Comparison of ENCODE assay signal across 12 cellular contexts in genomic region chr2:68127358-68128242, GRCh38. TPM values are rescaled to one million over a fixed set of nuclear protein-coding genes. Genes with fewer than 3 reads are reported as not detected.
DNase-seq lines count a peak whose midpoint lies in the region; ATAC-seq lines count a peak whose summit lies in the region.
"Had no signal": no experiment of that assay in that cellular context is flagged by ENCODE, and none has a peak within 500 bp of the region (broad histone marks: within the 10 kb centered on the region; RNA-seq: fewer than 3 reads in every experiment).

No MANE protein-coding gene starts in this region.

- H3K79me2 ChIP-seq in GM23248 (ENCODE audit: insufficient read depth): no peaks in the 10 kb centered on the region

- no peaks in the 10 kb centered on the region for H3F3A ChIP-seq in GM23248 (ENCODE audit: insufficient read depth)

- H2AFZ ChIP-seq in GM23248: no peak overlapping the region

- peaks cover 6% of the 10 kb centered on the region for H3K4me1 ChIP-seq in GM23248 (ENCODE audit: insufficient read depth)

- no peak overlapping the region for H3K9ac ChIP-seq in GM23248

- H3K4me2 ChIP-seq in GM23248 (ENCODE audit: unreplicated experiment): no peak overlapping the region

- H3K9me2 ChIP-seq in GM23248 (ENCODE audit: insufficient read depth): no peaks in the 10 kb centered on the region

- WGBS in GM23248 (ENCODE audit: low coverage in 1 of 2, low lambda C conversion rate in 2 of 2, missing lambda C conversion rate in 2 of 2), 2 experiments: 68 to 73% methylated on average over 2 of the region's 2 CpGs

- no peaks in the 10 kb centered on the region for H3K9me3 ChIP-seq in GM23248 (ENCODE audit: low read depth)

- in situ Hi-C loops in GM23248 (cut with MboI): loop anchor here (10.0 kb wide), 1 partner anchor 317 kb away; no protein-coding TSS in a partner anchor

- DNase-seq in RPMI8226 (peak; percentile 40), GM23248 (no peak), NCI-H2081 treated with DMSO at 0.1 percent for 48 hours (lab: John Stamatoyannopoulos, UW) (no peak), NCI-H1105 treated with DMSO at 0.1 percent for 48 hours (lab: John Stamatoyannopoulos, UW) (no peak)
- no peak for DNase-seq in stimulated activated CD4-positive, alpha-beta T cell treated with anti-CD3 and anti-CD28 coated beads, Interleukin-15, amount 100 ng/mL, for 24 hours
- DNase-seq: NCI-H2171 had no signal

- no peak overlapping the region for H3K4me3 ChIP-seq in GM23248
- H3K4me3 ChIP-seq: cardiac muscle cell had no signal

- ATAC-seq in GM18517 (IDR thresholded peaks at IDR 0.05; ENCODE audit: unreplicated experiment) (peak; percentile 82), GM21515 (IDR thresholded peaks at IDR 0.05; ENCODE audit: unreplicated experiment) (peak; percentile 85), HG03108 (IDR thresholded peaks at IDR 0.05; ENCODE audit: unreplicated experiment) (peak; percentile 84)
- ATAC-seq: activated CD4-positive, CD25-positive, alpha-beta regulatory T cell treated with anti-CD3 and anti-CD28 coated beads, Interleukin-2, amount 50 U/mL, for 24 hours; Right ventricle myocardium inferior had no signal

- no peaks in the 10 kb centered on the region for H4K20me1 ChIP-seq in GM23248 (ENCODE audit: insufficient read depth)

- H3K27me3 ChIP-seq in GM23248 (replicated peaks; ENCODE audit: insufficient read depth): no peaks in the 10 kb centered on the region
- H3K27me3 ChIP-seq: cardiac muscle cell had no signal

- no peaks in the 10 kb centered on the region; the same call in 1 of the 2 replicates for H3K36me3 ChIP-seq in GM23248 (ENCODE audit: low read depth)

- no peak overlapping the region for H3K27ac ChIP-seq in GM23248
- H3K27ac ChIP-seq: cardiac muscle cell had no signal

RNA-seq across cellular contexts. Expression of gene PNO1, which starts 30.1 kb away (rescaled TPM):
- 12.6 and 14.5 TPM in 2 replicates for total RNA-seq in GM23248 (2014; rRNA removed; shearing (Covaris generic))
- polyA plus RNA-seq in GM23248 (2016; fragmentation: Nextera tagmentation; extraction: Ambion mirVana): 22.5 and 23.3 TPM in 2 replicates
